In the genomic region with DNA sequence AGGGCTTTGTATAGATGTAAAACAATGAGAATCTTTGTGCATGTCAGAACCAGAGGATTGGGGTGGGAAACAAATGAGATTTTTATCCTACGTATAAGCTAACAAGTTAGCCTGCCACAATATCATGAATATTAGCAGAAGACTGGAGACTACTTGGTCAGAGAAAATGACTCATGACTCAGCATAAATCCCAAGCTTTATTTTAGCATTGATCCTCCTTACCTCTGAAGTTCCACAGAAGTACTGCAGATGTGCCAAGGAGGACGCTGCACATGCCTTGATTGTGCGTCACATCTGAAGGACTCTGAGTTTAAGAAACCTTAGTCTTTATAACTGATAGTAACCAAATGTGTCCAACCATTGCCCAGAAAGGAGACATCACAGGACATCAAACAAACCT, we compare ENCODE assay signal across 21 cellular contexts.
A peak's percentile ranks its signal among the peaks of the same experiment; 100 is the strongest.
DNase-seq lines count a peak whose midpoint lies in the region; ATAC-seq, FAIRE-seq and TF ChIP-seq lines count a peak whose summit lies in the region.
"Had no signal": no experiment of that assay in that cellular context is flagged by ENCODE, and none has a peak within 500 bp of the region (broad histone marks: within the 10 kb centered on the region; RNA-seq: fewer than 3 reads in every experiment).

No MANE protein-coding gene starts in this region.

- H3K4me2 ChIP-seq in A549 (no peak overlapping the region), K562 (ENCODE audit: insufficient read depth, low read length) (no peak overlapping the region)

- H3K27ac ChIP-seq in A549 (no peak overlapping the region), K562 (ENCODE audit: extremely low read depth, low read depth, low read length) (no peak overlapping the region)

- peak overlapping the region; percentile 59 for H3K27ac Mint-ChIP-seq in neural crest cell (ENCODE audit: unreplicated experiment)
- H3K27ac Mint-ChIP-seq: CD4-positive, CD25-positive, alpha-beta regulatory T cell; CD8-positive, alpha-beta memory T cell had no signal

- CTCF ChIA-PET in A549 (lab: Yijun Ruan, JAX): no interaction called here
- CTCF ChIA-PET in K562 (lab: Yijun Ruan, JAX; ENCODE audit: low intra/inter-chr PET ratio): no interaction called here

- H3K9me3 Mint-ChIP-seq in neural crest cell: peaks cover 4% of the 10 kb centered on the region

- H3K27me3 Mint-ChIP-seq in neural crest cell (ENCODE audit: low read depth): no peaks in the 10 kb centered on the region
- H3K27me3 Mint-ChIP-seq: CD4-positive, CD25-positive, alpha-beta regulatory T cell; CD8-positive, alpha-beta memory T cell had no signal

- no peaks in the 10 kb centered on the region for H3K36me3 Mint-ChIP-seq in neural crest cell (ENCODE audit: low read depth)
- H3K36me3 Mint-ChIP-seq: CD4-positive, CD25-positive, alpha-beta regulatory T cell; CD8-positive, alpha-beta memory T cell had no signal

- no peak overlapping the region for H3K9ac ChIP-seq in K562 (ENCODE audit: insufficient read depth in 1 of 2, low read depth in 2 of 2, low read length in 2 of 2)

- DNase-seq in A549 (ENCODE audit: low read depth in 1 of 2, low spot score in 1 of 2) (peak in 1 of 2 experiments; percentile 1), HT-29 (ENCODE audit: low spot score) (peak; percentile 1), K562 (ENCODE audit: extremely low read depth in 1 of 4, low spot score in 3 of 4) (no peak), neural crest cell (ENCODE audit: low read depth, low spot score) (no peak), NCI-H524 (lab: John Stamatoyannopoulos, UW) (no peak), NCI-H2081 treated with DMSO at 0.1 percent for 48 hours (lab: John Stamatoyannopoulos, UW) (no peak)
- DNase-seq: ACHN; BE2C; C1 segment of cervical spinal cord; CD4-positive, CD25-positive, alpha-beta regulatory T cell; CD8-positive, alpha-beta memory T cell; COR-L47; DMS 273 treated with DMSO at 0.1 percent for 48 hours; DMS53; DND-41; EL; HCEC 1CT had no signal

- TF ChIP-seq CTCF in A549 (IDR thresholded peaks at IDR 0.05): no peak
- TF ChIP-seq CTCF in K562 (IDR thresholded peaks at IDR 0.05 in 2 of 3, conservative IDR thresholded peaks at IDR 0.05 in 1 of 3; ENCODE audit: insufficient read depth in 2 of 3, low read depth in 1 of 3, low read length in 3 of 3): no peak
- TF ChIP-seq CTCF in neural crest cell (conservative IDR thresholded peaks at IDR 0.05): no peak

- 61% methylated on average over 3 of the region's 3 CpGs for WGBS in A549 (ENCODE audit: missing lambda C conversion rate)
- 5% methylated on average over 3 of the region's 3 CpGs for WGBS in K562 (ENCODE audit: insufficient coverage, low coverage, missing lambda C conversion rate)

- no peak for TF ChIP-seq RAD21 in A549 (conservative IDR thresholded peaks at IDR 0.05 in 1 of 2, IDR thresholded peaks at IDR 0.05 in 1 of 2)
- TF ChIP-seq RAD21 in K562 (CRISPR knock-in tag; conservative IDR thresholded peaks at IDR 0.05 in 1 of 2, IDR thresholded peaks at IDR 0.05 in 1 of 2): no peak

- POLR2A ChIA-PET in A549 (lab: Yijun Ruan, JAX) (no interaction called here), K562 (lab: Yijun Ruan, JAX) (no interaction called here)

- TF ChIP-seq POLR2A in A549 (IDR thresholded peaks at IDR 0.05; ENCODE audit: low read length) (no peak), K562 (conservative IDR thresholded peaks at IDR 0.05) (no peak)

- intact Hi-C loops in K562 (cut with micrococcal nuclease): no loop called here

- H2AFZ ChIP-seq in K562 (ENCODE audit: low read depth, low read length): no peak overlapping the region

- no peaks in the 10 kb centered on the region for H4K20me1 ChIP-seq in K562 (replicated peaks; ENCODE audit: control insufficient read depth, insufficient read depth, low read length)

- in situ Hi-C loops in K562 (cut with MboI): no loop called here

- TF ChIP-seq EP300 in A549 (IDR thresholded peaks at IDR 0.05): no peak
- no peak for TF ChIP-seq EP300 in K562 (IDR thresholded peaks at IDR 0.05; ENCODE audit: low read length)

- no peaks in the 10 kb centered on the region for H3K36me3 ChIP-seq in K562 (ENCODE audit: control insufficient read depth, insufficient read depth, low read length)
- H3K36me3 ChIP-seq: BE2C had no signal

- H3K4me3 Mint-ChIP-seq in neural crest cell: no peak overlapping the region
- H3K4me3 Mint-ChIP-seq: CD4-positive, CD25-positive, alpha-beta regulatory T cell; CD8-positive, alpha-beta memory T cell had no signal

- no peaks in the 10 kb centered on the region for H3K79me2 ChIP-seq in K562 (ENCODE audit: control insufficient read depth, insufficient read depth, low read length)

- no peak for FAIRE-seq in A549 (lab: Jason Lieb, UNC)
- FAIRE-seq in K562 (lab: Jason Lieb, UNC): no peak
- FAIRE-seq: GM12878, H54 had no signal

- peaks cover 8% of the 10 kb centered on the region for H3K4me1 Mint-ChIP-seq in neural crest cell
- H3K4me1 Mint-ChIP-seq: CD4-positive, CD25-positive, alpha-beta regulatory T cell; CD8-positive, alpha-beta memory T cell had no signal

- no peaks in the 10 kb centered on the region for H3K27me3 ChIP-seq in K562 (ENCODE audit: control insufficient read depth in 2 of 2, insufficient read depth in 2 of 2, low read length in 2 of 2)
- H3K27me3 ChIP-seq: BE2C had no signal

- no TSS peak for BruUV-seq in K562 (replicated peaks; lab: Mats Ljungman, UMichigan)

- ATAC-seq in A549 (no peak), K562 (no peak), GM21619 (IDR thresholded peaks at IDR 0.05; ENCODE audit: unreplicated experiment) (no peak), HG03095 (IDR thresholded peaks at IDR 0.05; ENCODE audit: unreplicated experiment) (no peak)
- ATAC-seq: GM12878 had no signal

- no peaks in the 10 kb centered on the region for H3K9me1 ChIP-seq in K562 (ENCODE audit: control insufficient read depth, insufficient read depth, low read length)

- H3K4me3 ChIP-seq in A549: no peak overlapping the region
- H3K4me3 ChIP-seq in K562: no peak overlapping the region
- H3K4me3 ChIP-seq: GM12878 had no signal

- H3K9me3 ChIP-seq in A549 (no peaks in the 10 kb centered on the region), K562 (replicated peaks; ENCODE audit: control insufficient read depth, insufficient read depth, low read depth, low read length) (no peaks in the 10 kb centered on the region; the same call in 1 of the 2 replicates)
- H3K9me3 ChIP-seq: BE2C had no signal

- no peaks in the 10 kb centered on the region for H3K4me1 ChIP-seq in A549
- no peaks in the 10 kb centered on the region for H3K4me1 ChIP-seq in K562 (replicated peaks in 1 of 2; ENCODE audit: control insufficient read depth in 2 of 2, insufficient read depth in 2 of 2, low read length in 2 of 2)
- H3K4me1 ChIP-seq: BE2C had no signal

TF ChIP-seq in A549, 52 proteins besides CTCF, POLR2A, EP300 and RAD21:
- peak; percentile 64 for TF ChIP-seq NFE2L2 (conservative IDR thresholded peaks at IDR 0.05; ENCODE audit: low read length)
- TF ChIP-seq FOSB (CRISPR knock-in tag; IDR thresholded peaks at IDR 0.05): no peak
- TF ChIP-seq MAFK (IDR thresholded peaks at IDR 0.05; ENCODE audit: partially characterized antibody): peak; percentile 77

TF ChIP-seq in K562, 482 proteins besides CTCF, POLR2A, EP300 and RAD21:
- TF ChIP-seq CXXC5 (CRISPR knock-in tag; IDR thresholded peaks at IDR 0.05): no peak
- TF ChIP-seq CCAR2 (IDR thresholded peaks at IDR 0.05; ENCODE audit: low read depth, low read length): no peak
- no peak for TF ChIP-seq ZC3H11A (IDR thresholded peaks at IDR 0.05; ENCODE audit: low read depth, low read length)
- TF ChIP-seq MAFG (tag; conservative IDR thresholded peaks at IDR 0.05): peak; percentile 39; the same call in 1 of the 2 replicates
- TF ChIP-seq NBN (IDR thresholded peaks at IDR 0.05; ENCODE audit: low read depth): no peak
TF ChIP-seq in K562: peak in this region for 1.

Comparison
In these comparisons a context has a peak if more than half of its experiments do, and no peak if none do; other contexts are left out.
1. Of the 35 proteins assayed by ChIP-seq in both K562 and A549: peak only in K562: none; only in A549: MAFK; in both: none; in neither: 34.